ENCODE assay signal across 3 cellular contexts in the genomic region with DNA sequence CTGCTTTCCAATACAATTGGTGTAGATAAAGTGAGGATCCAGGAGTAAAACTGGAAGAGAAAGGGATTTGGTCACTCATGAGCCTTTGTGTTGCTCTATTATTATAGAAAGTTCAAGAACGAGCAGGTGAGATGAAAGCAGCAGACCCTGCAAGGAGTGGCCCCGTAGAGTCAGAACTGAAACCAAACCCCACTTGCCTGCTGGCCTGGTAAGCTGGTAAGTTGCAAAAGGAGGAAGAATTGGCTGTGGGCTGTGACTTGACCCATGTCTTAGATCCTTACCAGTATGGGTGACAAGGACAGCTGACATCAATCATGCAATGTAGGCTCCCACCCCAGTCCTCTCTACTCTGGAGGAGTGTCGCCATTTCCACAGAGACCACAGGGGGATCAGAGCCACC.
"Had no signal": no experiment of that assay in that cellular context is flagged by ENCODE, and none has a peak within 500 bp of the region (broad histone marks: within the 10 kb centered on the region; RNA-seq: fewer than 3 reads in every experiment).

No MANE protein-coding gene starts in this region.

- DNase-seq: GDM1, GF-D8 had no signal

- H3K4me3 ChIP-seq: GM12878 had no signal

- ATAC-seq: GM12878 had no signal
